In genomic region chr15:65987100-65987499, GRCh38 we compare ENCODE assay signal across 1 cellular context.
TF ChIP-seq lines count a peak whose summit lies in the region.

No MANE protein-coding gene starts in this region.

TF ChIP-seq in H1, 55 proteins besides CTCF, POLR2A, EP300 and RAD21 (continued from another document):
- TF ChIP-seq CHD7 (IDR thresholded peaks at IDR 0.05; ENCODE audit: insufficient replicate concordance, low read length) (no peak), YY1 (IDR thresholded peaks at IDR 0.05; ENCODE audit: low read depth, low read length) (no peak), RFX5 (IDR thresholded peaks at IDR 0.05; ENCODE audit: borderline replicate concordance, low read depth, low read length) (no peak), ATF2 (IDR thresholded peaks at IDR 0.05; ENCODE audit: low read length) (no peak), E2F6 (IDR thresholded peaks at IDR 0.05) (no peak), CHD1 (IDR thresholded peaks at IDR 0.05; ENCODE audit: low read depth, low read length) (no peak), CBX5 (IDR thresholded peaks at IDR 0.05; ENCODE audit: low read depth, low read length) (no peak), HDAC6 (IDR thresholded peaks at IDR 0.05; ENCODE audit: low read depth, low read length) (no peak), TCF12 (IDR thresholded peaks at IDR 0.05; ENCODE audit: low read depth, low read length) (no peak), SIX5 (IDR thresholded peaks at IDR 0.05; ENCODE audit: low read depth, low read length) (no peak), CTBP2 (IDR thresholded peaks at IDR 0.05; ENCODE audit: borderline replicate concordance, insufficient read depth, insufficient read length, low read length) (no peak), ZNF274 (IDR thresholded peaks at IDR 0.05; ENCODE audit: borderline replicate concordance, extremely low read depth, low read length) (no peak), JUN (IDR thresholded peaks at IDR 0.05; ENCODE audit: low read depth, low read length) (no peak), SAP30 (IDR thresholded peaks at IDR 0.05; ENCODE audit: insufficient read depth, insufficient replicate concordance, low read length) (no peak)
